Comparison of ENCODE assay signal across 23 cellular contexts in the genomic region with DNA sequence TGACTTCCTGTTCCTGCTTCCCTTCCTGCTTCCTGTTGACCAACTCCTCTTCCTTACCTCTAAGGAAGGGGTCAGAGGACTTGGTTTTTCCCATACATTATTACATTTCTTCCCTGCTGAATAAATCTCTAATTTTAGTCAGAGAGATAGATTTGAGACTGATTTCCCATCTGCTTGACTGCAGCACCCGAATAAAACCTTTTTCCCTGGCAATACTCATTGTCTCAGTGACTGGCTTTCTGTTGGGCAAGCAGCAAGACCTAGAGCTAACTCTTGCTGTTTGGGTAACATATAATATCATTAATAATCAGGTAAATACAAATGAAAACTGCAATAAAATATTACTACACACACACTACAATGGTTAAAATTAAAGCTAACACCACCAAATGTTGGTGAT.
"Had no signal": no experiment of that assay in that cellular context is flagged by ENCODE, and none has a peak within 500 bp of the region (broad histone marks: within the 10 kb centered on the region; RNA-seq: fewer than 3 reads in every experiment).

No MANE protein-coding gene starts in this region.

- H3K27ac ChIP-seq: left ventricle myocardium inferior, ovary, right atrium auricular region, skin epidermis, stomach, testis, thyroid gland, transverse colon, upper lobe of left lung, vagina had no signal

- H3K36me3 ChIP-seq: left ventricle myocardium inferior, ovary, right atrium auricular region, stomach, thyroid gland, transverse colon, upper lobe of left lung, vagina had no signal

- H3K4me1 ChIP-seq: left ventricle myocardium inferior, right atrium auricular region, stomach, testis, thyroid gland, transverse colon, upper lobe of left lung, vagina had no signal

- H3K9me3 ChIP-seq: ovary, testis, thyroid gland, vagina had no signal

- DNase-seq: islet precursor cell; left ventricle myocardium inferior; midbrain; mucosa of descending colon; naive thymus-derived CD4-positive, alpha-beta T cell; ovary; stimulated activated CD4-positive, alpha-beta T cell treated with anti-CD3 and anti-CD28 coated beads, Interleukin-12 subunit alpha, Interleukin-12 subunit beta, amount 100 ng/mL, for 4 hours; stimulated activated CD4-positive, alpha-beta T cell treated with anti-CD3 and anti-CD28 coated beads, Interleukin-15, amount 100 ng/mL, for 24 hours; stimulated activated CD4-positive, alpha-beta T cell treated with anti-CD3 and anti-CD28 coated beads, Interleukin-2, amount 100 ng/mL, for 24 hours; stimulated activated CD4-positive, alpha-beta T cell treated with anti-CD3 and anti-CD28 coated beads, Interleukin-4, amount 100 ng/mL, for 1 hour; stimulated activated naive B cell treated with anti-CD40 and anti-IgM and Interleukin-4, amounts not matched to agents 10 μg/mL and 1 μg/mL and 100 μg/mL, for 72 hours; stimulated activated naive CD8-positive, alpha-beta T cell treated with anti-CD3 and anti-CD28 coated beads, Interleukin-15, Interleukin-2, amounts not matched to agents 100 U/mL and 50 U/mL, for 24 hours; stomach; testis; thyroid gland; transverse colon; upper lobe of left lung had no signal

- H3K4me3 ChIP-seq: left ventricle myocardium inferior, lung, mucosa of descending colon, ovary, right atrium auricular region, skin epidermis, stomach, testis, thyroid gland, transverse colon, upper lobe of left lung, vagina had no signal

- ATAC-seq: mucosa of descending colon; naive thymus-derived CD4-positive, alpha-beta T cell; natural killer cell treated with Interleukin-12 subunit alpha and Interleukin-12 subunit beta and Interleukin-15 and Interleukin-18, amount 100 ng/mL, for 72 hours; sciatic nerve; stimulated activated naive B cell treated with anti-CD40 and anti-IgM and Interleukin-4, amounts not matched to agents 10 μg/mL and 1 μg/mL and 100 μg/mL, for 72 hours; stimulated activated naive CD8-positive, alpha-beta T cell treated with anti-CD3 and anti-CD28 coated beads, Interleukin-15, Interleukin-2, amounts not matched to agents 100 U/mL and 50 U/mL, for 24 hours had no signal

- H3K27me3 ChIP-seq: ovary, right atrium auricular region, stomach, testis, thyroid gland, transverse colon, upper lobe of left lung, vagina had no signal
